14 cellular contexts compared by ENCODE assay signal in genomic region chr20:36848677-36849076, GRCh38. TPM values are rescaled to one million over a fixed set of nuclear protein-coding genes. Genes with fewer than 3 reads are reported as not detected.
DNase-seq lines count a peak whose midpoint lies in the region; ATAC-seq and TF ChIP-seq lines count a peak whose summit lies in the region.
"Had no signal": no experiment of that assay in that cellular context is flagged by ENCODE, and none has a peak within 500 bp of the region (broad histone marks: within the 10 kb centered on the region; RNA-seq: fewer than 3 reads in every experiment).

No MANE protein-coding gene starts in this region.

- H3K27me3 ChIP-seq in BLaER1, result no peaks in the 10 kb centered on the region
- H3K27me3 ChIP-seq in adrenal gland, result no peaks in the 10 kb centered on the region
- H3K27me3 ChIP-seq in left lung, result no peaks in the 10 kb centered on the region
- no peaks in the 10 kb centered on the region for H3K27me3 ChIP-seq in smooth muscle cell (ENCODE audit: low read depth)

- H3K79me2 ChIP-seq in smooth muscle cell (ENCODE audit: low read depth), result peaks cover 51% of the 10 kb centered on the region

- H3K9me3 ChIP-seq in BLaER1, result peaks cover 17% of the 10 kb centered on the region
- no peaks in the 10 kb centered on the region for H3K9me3 ChIP-seq in adrenal gland (replicated peaks in 1 of 3)
- H3K9me3 ChIP-seq in left lung, result peaks cover 0 to 4% of the 10 kb centered on the region in 2 donors
- no peaks in the 10 kb centered on the region for H3K9me3 ChIP-seq in smooth muscle cell (replicated peaks; ENCODE audit: low read depth)

- H3K27ac ChIP-seq in BLaER1 (peak overlapping the region; percentile 99), adrenal gland (peak overlapping the region; percentile 18 to 95 (median 83)), left lung (peak overlapping the region; percentile 39 to 68), smooth muscle cell (ENCODE audit: low read depth) (peak overlapping the region; percentile 83)

- peaks cover 18% of the 10 kb centered on the region for H4K20me1 ChIP-seq in BLaER1
- peaks cover 48% of the 10 kb centered on the region for H4K20me1 ChIP-seq in smooth muscle cell (ENCODE audit: low read depth)

- H3K4me2 ChIP-seq in BLaER1, result peak overlapping the region; percentile 88
- peak overlapping the region; percentile 63 for H3K4me2 ChIP-seq in smooth muscle cell

- TF ChIP-seq POLR2A in adrenal gland (IDR thresholded peaks at IDR 0.05), result no peak

- peaks cover 28% of the 10 kb centered on the region for H3K36me3 ChIP-seq in BLaER1
- H3K36me3 ChIP-seq in adrenal gland (replicated peaks in 1 of 2), result no peaks in the 10 kb centered on the region
- H3K36me3 ChIP-seq in left lung, result no peaks in the 10 kb centered on the region
- H3K36me3 ChIP-seq in smooth muscle cell (ENCODE audit: low read depth), result peaks cover 3% of the 10 kb centered on the region

- TF ChIP-seq CTCF in adrenal gland (IDR thresholded peaks at IDR 0.05) (no peak), left lung (IDR thresholded peaks at IDR 0.05) (no peak), smooth muscle cell (IDR thresholded peaks at IDR 0.05; ENCODE audit: borderline replicate concordance, insufficient read depth, poor library complexity, severe bottlenecking) (no peak)

- intact Hi-C loops in adrenal gland (cut with DNase I) (no loop called here), left lung (cut with DNase I) (no loop called here)

- H3K4me3 ChIP-seq in BLaER1, result no peak overlapping the region
- H3K4me3 ChIP-seq in adrenal gland, result no peak overlapping the region
- no peak overlapping the region for H3K4me3 ChIP-seq in left lung
- no peak overlapping the region for H3K4me3 ChIP-seq in smooth muscle cell

- peaks cover 4% of the 10 kb centered on the region for H3F3A ChIP-seq in smooth muscle cell (ENCODE audit: low read depth)

- no peak for DNase-seq in adrenal gland
- no peak for DNase-seq in left lung
- DNase-seq in smooth muscle cell (lab: John Stamatoyannopoulos, UW; ENCODE audit: unreplicated experiment), result no peak
- DNase-seq in iPS-NIHi11 (ENCODE audit: low spot score), result no peak
- DNase-seq in ecto neural progenitor cell (ENCODE audit: low spot score), result no peak
- DNase-seq in SK-N-DZ (ENCODE audit: low spot score), result no peak
- no peak for DNase-seq in T-helper 9 cell
- DNase-seq: activated CD4-positive, alpha-beta T cell treated with anti-CD3 and anti-CD28 coated beads, Interleukin-2, amount 50 U/mL, for 48 hours; activated naive CD4-positive, alpha-beta T cell treated with Interleukin-2 at 50 U/mL for 16 hours; CD4-positive, CD25-positive, alpha-beta regulatory T cell; NCI-H748 treated with DMSO at 0.1 percent for 48 hours; nephron progenitor cell; SW 1271 had no signal

- H3K9ac ChIP-seq in BLaER1 (peak overlapping the region; percentile 89; the same call in 1 of the 2 replicates), smooth muscle cell (ENCODE audit: low read depth) (no peak overlapping the region)

- peaks cover 97% of the 10 kb centered on the region for H3K4me1 ChIP-seq in BLaER1
- peaks cover 37 to 85% of the 10 kb centered on the region in 2 donors for H3K4me1 ChIP-seq in adrenal gland (replicated peaks in 1 of 2)
- H3K4me1 ChIP-seq in left lung, result peaks cover 15 to 41% of the 10 kb centered on the region in 2 donors
- peaks cover 9% of the 10 kb centered on the region for H3K4me1 ChIP-seq in smooth muscle cell (ENCODE audit: low read depth)

- no peak for ATAC-seq in left lung

- H2AFZ ChIP-seq in smooth muscle cell (ENCODE audit: low read depth), result no peak overlapping the region

RNA-seq across cellular contexts. Expression of gene TLDC2, which starts 27.3 kb away (rescaled TPM):
- total RNA-seq in adrenal gland, result under 1 TPM in 1 of 8 donors, not detected in 7; 0.29 TPM
- under 1 TPM in 2 of 3 donors, not detected in 1; 0.10 to 0.22 TPM for polyA plus RNA-seq in adrenal gland
- under 1 TPM; 0.29 to 0.60 TPM for total RNA-seq in left lung
- total RNA-seq in smooth muscle cell, result not detected in 2 replicates
- polyA plus RNA-seq in smooth muscle cell, result not detected in 2 replicates
- polyA plus RNA-seq in SK-N-DZ (2014; cell fraction: cytosol; rRNA removed), result 0.44 and 0.70 TPM in 2 replicates
- polyA plus RNA-seq in SK-N-DZ (2014; cell fraction: nucleus; rRNA removed), result 0.06 and 0.30 TPM in 2 replicates
- total RNA-seq: CD4-positive, CD25-positive, alpha-beta regulatory T cell had no signal
